In the genomic region with DNA sequence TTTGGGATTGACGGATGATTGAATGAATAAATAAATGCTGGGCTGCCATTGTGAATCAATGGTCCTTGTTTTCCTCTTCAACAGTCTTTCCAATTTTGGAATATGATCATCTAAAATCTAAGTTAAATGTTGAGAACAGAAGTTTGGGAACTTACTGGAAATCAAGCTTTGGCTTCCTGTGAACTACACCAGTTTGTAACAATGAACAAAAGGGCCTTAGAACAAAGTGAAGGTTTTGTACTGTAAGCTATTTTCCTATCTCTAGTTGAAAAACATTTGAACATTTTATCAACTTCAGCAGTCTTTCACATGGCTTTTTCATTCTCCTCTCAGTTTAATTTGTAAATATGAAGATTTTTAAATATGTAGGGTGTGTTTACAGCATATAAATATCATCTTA, we compare ENCODE assay signal across 19 cellular contexts.
A peak's percentile ranks its signal among the peaks of the same experiment; 100 is the strongest.
DNase-seq lines count a peak whose midpoint lies in the region; ATAC-seq and TF ChIP-seq lines count a peak whose summit lies in the region.
"Had no signal": no experiment of that assay in that cellular context is flagged by ENCODE, and none has a peak within 500 bp of the region (broad histone marks: within the 10 kb centered on the region; RNA-seq: fewer than 3 reads in every experiment).

No MANE protein-coding gene starts in this region.

- peak overlapping the region in 56 of 59 donors; percentile 6 to 91 (median 74) for H3K27ac ChIP-seq in dorsolateral prefrontal cortex
- H3K27ac ChIP-seq: SJCRH30 had no signal

- H3K36me3 Mint-ChIP-seq in natural killer cell, result no peaks in the 10 kb centered on the region
- H3K36me3 Mint-ChIP-seq in natural killer cell treated with Interleukin-12 subunit alpha and Interleukin-12 subunit beta and Interleukin-15 and Interleukin-18, amount 100 ng/mL, for 72 hours, result peaks cover 14% of the 10 kb centered on the region
- peaks cover 42% of the 10 kb centered on the region for H3K36me3 Mint-ChIP-seq in stimulated activated memory B cell treated with anti-CD40 and anti-IgM and Interleukin-4, amounts not matched to agents 10 μg/mL and 1 μg/mL and 100 μg/mL, for 72 hours

- no peak for DNase-seq in natural killer cell
- no peak for DNase-seq in natural killer cell treated with Interleukin-12 subunit alpha and Interleukin-12 subunit beta and Interleukin-15 and Interleukin-18, amount 100 ng/mL, for 72 hours (ENCODE audit: low spot score)
- DNase-seq in dorsolateral prefrontal cortex, result no peak
- no peak for DNase-seq in mucosa of descending colon
- DNase-seq in sciatic nerve (ENCODE audit: low spot score), result no peak
- DNase-seq in NCI-H2107 (lab: John Stamatoyannopoulos, UW), result no peak
- DNase-seq: 8988T, C1 segment of cervical spinal cord, GOT3, HCEC 1CT, IMR-90, NCI-H1694 treated with DMSO at 0.1 percent for 48 hours, NCI-H2081 treated with DMSO at 0.1 percent for 48 hours, NCI-H446, NCI-H526, OCI-M1, SJCRH30 had no signal

- H3K4me3 Mint-ChIP-seq in natural killer cell, result no peak overlapping the region
- H3K4me3 Mint-ChIP-seq in natural killer cell treated with Interleukin-12 subunit alpha and Interleukin-12 subunit beta and Interleukin-15 and Interleukin-18, amount 100 ng/mL, for 72 hours, result no peak overlapping the region
- no peak overlapping the region for H3K4me3 Mint-ChIP-seq in stimulated activated memory B cell treated with anti-CD40 and anti-IgM and Interleukin-4, amounts not matched to agents 10 μg/mL and 1 μg/mL and 100 μg/mL, for 72 hours

- H3K4me3 ChIP-seq in dorsolateral prefrontal cortex (no peak overlapping the region), mucosa of descending colon (no peak overlapping the region)
- H3K4me3 ChIP-seq: SJCRH30 had no signal

- no peaks in the 10 kb centered on the region for H3K9me3 Mint-ChIP-seq in natural killer cell
- H3K9me3 Mint-ChIP-seq in natural killer cell treated with Interleukin-12 subunit alpha and Interleukin-12 subunit beta and Interleukin-15 and Interleukin-18, amount 100 ng/mL, for 72 hours, result no peaks in the 10 kb centered on the region
- no peaks in the 10 kb centered on the region for H3K9me3 Mint-ChIP-seq in stimulated activated memory B cell treated with anti-CD40 and anti-IgM and Interleukin-4, amounts not matched to agents 10 μg/mL and 1 μg/mL and 100 μg/mL, for 72 hours

- no peak for TF ChIP-seq CTCF in natural killer cell (IDR thresholded peaks at IDR 0.05)
- no peak for TF ChIP-seq CTCF in dorsolateral prefrontal cortex (IDR thresholded peaks at IDR 0.05 in 54 of 56, conservative IDR thresholded peaks at IDR 0.05 in 2 of 56; ENCODE audit: low read depth in 1 of 56, partially characterized antibody in 56 of 56)
- TF ChIP-seq CTCF in mucosa of descending colon (IDR thresholded peaks at IDR 0.05), result no peak

- H3K27ac Mint-ChIP-seq in natural killer cell, result peak overlapping the region; percentile 3 to 57
- H3K27ac Mint-ChIP-seq in natural killer cell treated with Interleukin-12 subunit alpha and Interleukin-12 subunit beta and Interleukin-15 and Interleukin-18, amount 100 ng/mL, for 72 hours, result no peak overlapping the region
- peak overlapping the region; percentile 4 for H3K27ac Mint-ChIP-seq in stimulated activated memory B cell treated with anti-CD40 and anti-IgM and Interleukin-4, amounts not matched to agents 10 μg/mL and 1 μg/mL and 100 μg/mL, for 72 hours

- ATAC-seq in natural killer cell, result no peak
- ATAC-seq in natural killer cell treated with Interleukin-12 subunit alpha and Interleukin-12 subunit beta and Interleukin-15 and Interleukin-18, amount 100 ng/mL, for 72 hours, result no peak
- ATAC-seq in stimulated activated memory B cell treated with anti-CD40 and anti-IgM and Interleukin-4, amounts not matched to agents 10 μg/mL and 1 μg/mL and 100 μg/mL, for 72 hours, result no peak
- no peak for ATAC-seq in GM18502 (IDR thresholded peaks at IDR 0.05; ENCODE audit: poor library complexity, unreplicated experiment)
- no peak for ATAC-seq in mucosa of descending colon
- ATAC-seq in sciatic nerve, result no peak

- intact Hi-C loops in natural killer cell (cut with micrococcal nuclease) (no loop called here), dorsolateral prefrontal cortex (cut with DNase I) (no loop called here), mucosa of descending colon (cut with DNase I, micrococcal nuclease) (no loop called here), sciatic nerve (cut with DNase I) (no loop called here)

- H3K9me3 ChIP-seq in mucosa of descending colon, result no peaks in the 10 kb centered on the region
- H3K9me3 ChIP-seq: SJCRH30 had no signal

- H3K4me1 Mint-ChIP-seq in natural killer cell, result peaks cover 0 to 5% of the 10 kb centered on the region in 2 donors
- H3K4me1 Mint-ChIP-seq in natural killer cell treated with Interleukin-12 subunit alpha and Interleukin-12 subunit beta and Interleukin-15 and Interleukin-18, amount 100 ng/mL, for 72 hours (ENCODE audit: low read depth in 2 of 2), result no peaks in the 10 kb centered on the region
- H3K4me1 Mint-ChIP-seq in stimulated activated memory B cell treated with anti-CD40 and anti-IgM and Interleukin-4, amounts not matched to agents 10 μg/mL and 1 μg/mL and 100 μg/mL, for 72 hours, result peaks cover 44% of the 10 kb centered on the region

- H3K36me3 ChIP-seq in mucosa of descending colon (ENCODE audit: low read depth), result no peaks in the 10 kb centered on the region
- H3K36me3 ChIP-seq: SJCRH30 had no signal

- no peaks in the 10 kb centered on the region for H3K27me3 ChIP-seq in dorsolateral prefrontal cortex
- H3K27me3 ChIP-seq: SJCRH30 had no signal

- no peaks in the 10 kb centered on the region for H3K4me1 ChIP-seq in mucosa of descending colon (ENCODE audit: low read depth)
- H3K4me1 ChIP-seq: SJCRH30 had no signal

- H3K27me3 Mint-ChIP-seq in natural killer cell (ENCODE audit: low read depth in 2 of 2), result no peaks in the 10 kb centered on the region
- no peaks in the 10 kb centered on the region for H3K27me3 Mint-ChIP-seq in natural killer cell treated with Interleukin-12 subunit alpha and Interleukin-12 subunit beta and Interleukin-15 and Interleukin-18, amount 100 ng/mL, for 72 hours
- H3K27me3 Mint-ChIP-seq in stimulated activated memory B cell treated with anti-CD40 and anti-IgM and Interleukin-4, amounts not matched to agents 10 μg/mL and 1 μg/mL and 100 μg/mL, for 72 hours, result no peaks in the 10 kb centered on the region

Comparison
In these comparisons a context has a peak if more than half of its experiments do, and no peak if none do; other contexts are left out.
1. H3K27ac Mint-ChIP-seq: peak in natural killer cell (2 of 2) and stimulated activated memory B cell treated with anti-CD40 and anti-IgM and Interleukin-4, amounts not matched to agents 10 μg/mL and 1 μg/mL and 100 μg/mL, for 72 hours (single experiment); none in natural killer cell treated with Interleukin-12 subunit alpha and Interleukin-12 subunit beta and Interleukin-15 and Interleukin-18, amount 100 ng/mL, for 72 hours (0 of 2).